In the genomic region with DNA sequence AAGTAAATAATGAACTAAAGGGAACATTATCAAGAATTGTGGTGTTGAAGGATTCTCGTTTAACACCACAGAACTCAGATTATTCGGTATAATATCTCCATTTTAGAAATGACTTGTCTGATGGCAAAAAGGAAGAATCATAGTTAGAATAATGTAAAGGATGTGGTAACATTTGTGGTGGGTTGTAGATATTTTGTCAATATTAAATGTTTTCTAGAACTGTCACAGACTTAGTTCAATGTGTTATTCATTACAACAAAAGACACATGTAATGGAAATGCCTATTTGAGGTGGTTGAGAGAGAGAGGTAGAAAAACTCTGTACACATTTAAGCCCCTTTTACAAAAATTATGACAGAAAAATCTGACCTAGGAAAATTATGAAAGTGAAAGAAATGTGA, we compare ENCODE assay signal across 24 cellular contexts.
DNase-seq lines count a peak whose midpoint lies in the region; ATAC-seq, FAIRE-seq and TF ChIP-seq lines count a peak whose summit lies in the region.
"Had no signal": no experiment of that assay in that cellular context is flagged by ENCODE, and none has a peak within 500 bp of the region (broad histone marks: within the 10 kb centered on the region; RNA-seq: fewer than 3 reads in every experiment).

No MANE protein-coding gene starts in this region.

- H3K9me3 ChIP-seq in A673 (ENCODE audit: low read depth, low read length, poor library complexity, severe bottlenecking) (no peaks in the 10 kb centered on the region), spleen (peaks cover 0 to 13% (median 2%) of the 10 kb centered on the region in 8 donors)
- H3K9me3 ChIP-seq: A549, BE2C, Caco-2 had no signal

- CTCF ChIA-PET in A673 (lab: Charles Lee) (no interaction called here), WTC11 (lab: Charles Lee) (no interaction called here), T-cell (lab: Charles Lee) (no interaction called here)

- WGBS in spleen, 5 donors: 45 to 75% (median 51%) methylated on average over 2 of the region's 2 CpGs

- H3K4me1 ChIP-seq in A673 (ENCODE audit: insufficient read depth, low read length, poor library complexity, severe bottlenecking): peaks cover 24% of the 10 kb centered on the region
- no peaks in the 10 kb centered on the region for H3K4me1 ChIP-seq in spleen
- H3K4me1 ChIP-seq: A549, BE2C, Caco-2 had no signal

- DNase-seq in A673 (ENCODE audit: low spot score) (no peak), WTC11 (ENCODE audit: low spot score) (no peak), spleen (no peak), DMS 273 treated with DMSO at 0.1 percent for 48 hours (lab: John Stamatoyannopoulos, UW) (no peak), T-cell (no peak), GM12891 (ENCODE audit: insufficient read length, low spot score) (no peak)
- DNase-seq: BE2C; C1 segment of cervical spinal cord; Caco-2; CD4-positive, CD25-positive, alpha-beta regulatory T cell; DMS153; DMS79; GDM1; HFFc6; Kasumi-1; KG1 had no signal

- no peak for FAIRE-seq in GM12891 (lab: Jason Lieb, UNC)
- FAIRE-seq: A549, D721Med, GM19239, H54 had no signal

- H3K27ac ChIP-seq in A673 (ENCODE audit: low read depth, low read length, poor library complexity, severe bottlenecking): peak overlapping the region; percentile 53
- peak overlapping the region in 7 of 8 donors; percentile 37 to 75 (median 54) for H3K27ac ChIP-seq in spleen
- H3K27ac ChIP-seq: 22Rv1, A549, GM23248 had no signal

- H3K27me3 ChIP-seq in A673 (replicated peaks; ENCODE audit: insufficient read depth, low read depth, low read length, poor library complexity) (no peaks in the 10 kb centered on the region), spleen (replicated peaks in 1 of 7) (no peaks in the 10 kb centered on the region)
- H3K27me3 ChIP-seq: BE2C had no signal

- H3K4me3 Mint-ChIP-seq in WTC11 (no peak overlapping the region), T-cell (no peak overlapping the region)
- H3K4me3 Mint-ChIP-seq: CD4-positive, CD25-positive, alpha-beta regulatory T cell; HFFc6 had no signal

- ATAC-seq in HG03457 (IDR thresholded peaks at IDR 0.05; ENCODE audit: unreplicated experiment): peak; percentile 58
- no peak for ATAC-seq in WTC11
- ATAC-seq in T-cell (replicated peaks in 1 of 4): no peak
- ATAC-seq: A549, HCT116 had no signal

- POLR2A ChIA-PET in A673 (lab: Charles Lee; ENCODE audit: low non-redundant PET): interaction anchor here (0.5 kb wide), 1 partner anchor 431 kb away, joined by 8 read pairs; no protein-coding TSS in a partner anchor
- POLR2A ChIA-PET in WTC11 (lab: Charles Lee): no interaction called here
- POLR2A ChIA-PET in T-cell (lab: Charles Lee): no interaction called here

- no peak for TF ChIP-seq POLR2A in spleen (IDR thresholded peaks at IDR 0.05)
- TF ChIP-seq POLR2A in GM12891 (IDR thresholded peaks at IDR 0.05; ENCODE audit: low read depth, low read length): no peak

- H3K9me3 Mint-ChIP-seq in WTC11 (peaks cover 7% of the 10 kb centered on the region; the same call in 1 of the 2 replicates), T-cell (peaks cover 4 to 27% (median 17%) of the 10 kb centered on the region in 3 donors)

- H3K27ac Mint-ChIP-seq in WTC11 (peak overlapping the region; percentile 14; the same call in 1 of the 2 replicates), T-cell (no peak overlapping the region)
- H3K27ac Mint-ChIP-seq: CD4-positive, CD25-positive, alpha-beta regulatory T cell; HFFc6 had no signal

- no peak overlapping the region for H3K4me3 ChIP-seq in A673 (ENCODE audit: low read depth, low read length, poor library complexity, severe bottlenecking)
- H3K4me3 ChIP-seq in spleen: no peak overlapping the region
- H3K4me3 ChIP-seq: A549, GM23248 had no signal

- H3K27me3 Mint-ChIP-seq in WTC11 (ENCODE audit: low read depth): no peaks in the 10 kb centered on the region
- H3K27me3 Mint-ChIP-seq in T-cell: no peaks in the 10 kb centered on the region
- H3K27me3 Mint-ChIP-seq: CD4-positive, CD25-positive, alpha-beta regulatory T cell had no signal

- BruUV-seq in A673 (replicated peaks; lab: Mats Ljungman, UMichigan): no TSS peak

- H3K36me3 Mint-ChIP-seq in WTC11 (no peaks in the 10 kb centered on the region), T-cell (no peaks in the 10 kb centered on the region)
- H3K36me3 Mint-ChIP-seq: CD4-positive, CD25-positive, alpha-beta regulatory T cell had no signal

- H3K36me3 ChIP-seq in A673 (ENCODE audit: insufficient read depth, low read length, poor library complexity, severe bottlenecking): no peaks in the 10 kb centered on the region
- H3K36me3 ChIP-seq in spleen: no peaks in the 10 kb centered on the region
- H3K36me3 ChIP-seq: BE2C had no signal

- intact Hi-C loops in A673 (cut with micrococcal nuclease; ENCODE audit: unreplicated experiment): no loop called here
- intact Hi-C loops in spleen (cut with DNase I; ENCODE audit: low total_unique reads): no loop called here

- no peak for TF ChIP-seq CTCF in A673 (conservative IDR thresholded peaks at IDR 0.05; ENCODE audit: low read depth, low read length)
- TF ChIP-seq CTCF in WTC11 (IDR thresholded peaks at IDR 0.05): no peak
- no peak for TF ChIP-seq CTCF in spleen (IDR thresholded peaks at IDR 0.05 in 8 of 11, conservative IDR thresholded peaks at IDR 0.05 in 3 of 11)

- peaks cover 21% of the 10 kb centered on the region for H3K4me1 Mint-ChIP-seq in WTC11
- H3K4me1 Mint-ChIP-seq in T-cell: no peaks in the 10 kb centered on the region
- H3K4me1 Mint-ChIP-seq: CD4-positive, CD25-positive, alpha-beta regulatory T cell had no signal

TF ChIP-seq in WTC11, 78 proteins besides CTCF, POLR2A, EP300 and RAD21:
- TF ChIP-seq ATF2 (CRISPR knock-in tag; IDR thresholded peaks at IDR 0.05; ENCODE audit: borderline replicate concordance, low read depth) (no peak), FOXJ3 (CRISPR knock-in tag; IDR thresholded peaks at IDR 0.05; ENCODE audit: borderline replicate concordance) (no peak), ERG (CRISPR knock-in tag; IDR thresholded peaks at IDR 0.05) (no peak), ZNF423 (CRISPR knock-in tag; IDR thresholded peaks at IDR 0.05) (no peak), ZNF416 (CRISPR knock-in tag; IDR thresholded peaks at IDR 0.05) (no peak)

TF ChIP-seq in GM12891, 5 proteins besides CTCF, POLR2A, EP300 and RAD21:
- no peak for TF ChIP-seq POU2F2 (IDR thresholded peaks at IDR 0.05; ENCODE audit: low read depth, low read length)
